22 cellular contexts compared by ENCODE assay signal in the genomic region with DNA sequence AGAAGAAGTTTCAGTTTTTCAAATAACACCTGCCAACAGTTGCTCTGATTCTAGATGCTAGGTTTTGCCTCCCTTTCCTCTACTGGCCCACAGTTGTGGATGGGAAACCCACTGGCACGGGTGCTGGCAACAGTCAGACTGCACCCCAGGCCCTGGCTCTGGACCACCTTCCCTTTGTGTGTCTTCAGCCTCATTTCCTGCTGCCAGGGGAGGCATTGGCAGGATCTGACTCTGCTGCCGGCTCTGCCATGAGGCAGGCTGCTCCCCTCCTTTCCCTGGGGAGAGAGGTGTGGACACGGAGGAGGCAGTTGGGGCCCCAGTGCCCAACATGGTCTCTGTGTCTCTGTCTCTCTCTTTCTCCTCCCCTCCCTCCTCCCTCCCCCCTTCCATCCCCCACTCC.
"Had no signal": no experiment of that assay in that cellular context is flagged by ENCODE, and none has a peak within 500 bp of the region (broad histone marks: within the 10 kb centered on the region; RNA-seq: fewer than 3 reads in every experiment).

No MANE protein-coding gene starts in this region.

- H3K4me3 ChIP-seq: coronary artery, dorsolateral prefrontal cortex, left lung, lower lobe of right lung, neural progenitor cell, right atrium auricular region, smooth muscle cell, stomach, tibial artery had no signal

- H3K36me3 ChIP-seq: left lung, lower lobe of right lung, neural progenitor cell, right atrium auricular region, stomach had no signal

- H3K9me3 ChIP-seq: lower lobe of right lung had no signal

- ATAC-seq: activated naive CD4-positive, alpha-beta T cell treated with anti-CD3 and anti-CD28 coated beads, Interleukin-2, amount 50 U/mL, for 72 hours; activated T-cell treated with anti-CD3 and anti-CD28 coated beads, Interleukin-2, amount 50 U/mL, for 72 hours; left lung; lower lobe of right lung; natural killer cell; stimulated activated memory B cell treated with anti-CD40 and anti-IgM and Interleukin-4, amounts not matched to agents 10 μg/mL and 1 μg/mL and 100 μg/mL, for 72 hours had no signal

- H3K27ac ChIP-seq: coronary artery, left lung, lower lobe of right lung, neural progenitor cell, right atrium auricular region, stomach, tibial artery had no signal

- H3K27me3 ChIP-seq: neural progenitor cell, right atrium auricular region had no signal

- DNase-seq: activated CD4-positive, alpha-beta T cell treated with anti-CD3 and anti-CD28 coated beads for 4 hours; activated CD4-positive, alpha-beta T cell treated with anti-CD3 and anti-CD28 coated beads, Interleukin-2, amount 50 U/mL, for 4 hours; activated naive CD4-positive, alpha-beta T cell; activated T-cell treated with anti-CD3 and anti-CD28 coated beads for 4 hours; activated T-cell treated with anti-CD3 and anti-CD28 coated beads, Interleukin-2, amount 50 U/mL, for 72 hours; effector memory CD4-positive, alpha-beta T cell; left lung; lower lobe of right lung; mesendoderm; natural killer cell; stimulated activated CD4-positive, alpha-beta T cell treated with anti-CD3 and anti-CD28 coated beads, Interleukin-1b, Interleukin-23, amount 100 ng/mL, for 48 hours; stimulated activated CD4-positive, alpha-beta T cell treated with anti-CD3 and anti-CD28 coated beads, Interleukin-4, amount 100 ng/mL, for 4 hours; stimulated activated CD8-positive, alpha-beta memory T cell treated with anti-CD3 and anti-CD28 coated beads, Interleukin-4, amount 100 ng/mL, for 48 hours; stomach; tibial artery had no signal

- H3K4me1 ChIP-seq: left lung, lower lobe of right lung, neural progenitor cell, right atrium auricular region, stomach, tibial artery had no signal
